ENCODE assay signal across 15 cellular contexts in the genomic region with DNA sequence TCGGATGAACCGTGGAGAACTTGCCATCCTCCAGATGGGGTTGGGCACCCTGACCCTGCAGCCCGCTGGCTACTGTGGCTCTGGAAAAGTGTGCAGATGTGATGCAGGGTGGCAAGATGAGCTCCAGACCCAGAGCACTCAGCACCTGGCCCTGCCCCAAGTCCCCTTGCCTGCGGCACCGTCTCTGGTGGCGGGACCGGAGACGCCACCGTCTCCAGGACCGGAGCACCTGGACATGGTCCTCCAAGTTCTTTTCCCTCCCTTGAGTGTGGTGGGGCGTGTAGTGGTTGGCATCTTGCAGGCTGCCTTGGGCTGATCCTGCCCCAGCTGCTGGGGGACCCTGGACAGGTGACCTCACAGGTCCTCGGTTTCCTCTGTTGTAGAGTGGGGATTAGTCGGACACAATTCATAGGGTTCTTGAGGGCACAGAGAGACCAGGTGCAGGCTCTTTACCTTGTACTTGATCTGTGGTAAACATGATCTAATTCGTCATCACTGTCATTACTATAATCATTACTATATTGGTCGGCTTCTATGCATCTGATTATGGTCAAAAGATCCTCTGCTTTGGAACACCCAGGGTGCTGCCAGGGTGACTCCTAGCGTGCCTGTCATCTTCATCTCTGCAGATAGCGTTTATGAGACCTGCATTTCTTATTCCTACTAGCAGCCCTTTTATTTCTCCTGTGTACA.
"Had no signal": no experiment of that assay in that cellular context is flagged by ENCODE, and none has a peak within 500 bp of the region (broad histone marks: within the 10 kb centered on the region; RNA-seq: fewer than 3 reads in every experiment).

No MANE protein-coding gene starts in this region.

- H3K36me3 Mint-ChIP-seq: memory B cell, natural killer cell had no signal

- H3K4me2 ChIP-seq: hepatocyte had no signal

- H3K9me3 Mint-ChIP-seq: activated naive CD4-positive, alpha-beta T cell treated with anti-CD3 and anti-CD28 coated beads for 36 hours had no signal

- H3K4me1 ChIP-seq: left lung, right lobe of liver, thyroid gland had no signal

- H2AFZ ChIP-seq: hepatocyte had no signal

- H3K9me3 ChIP-seq: left lung, right lobe of liver, spleen, thyroid gland had no signal

- H3K4me3 Mint-ChIP-seq: activated naive CD4-positive, alpha-beta T cell treated with anti-CD3 and anti-CD28 coated beads for 36 hours; memory B cell; natural killer cell had no signal

- H3K27me3 ChIP-seq: hepatocyte, right lobe of liver, thyroid gland had no signal

- H3K27me3 Mint-ChIP-seq: progenitor cell of endocrine pancreas had no signal

- H3K4me1 Mint-ChIP-seq: memory B cell had no signal

- ATAC-seq: left lung had no signal

- H3K36me3 ChIP-seq: right lobe of liver, thyroid gland had no signal

- H3K4me3 ChIP-seq: dorsolateral prefrontal cortex, hepatocyte, left lung, right lobe of liver, spleen, thyroid gland had no signal

- H3K27ac ChIP-seq: dorsolateral prefrontal cortex, hepatocyte, left lung, right lobe of liver, spleen, thyroid gland had no signal

- H3K27ac Mint-ChIP-seq: activated naive CD4-positive, alpha-beta T cell treated with anti-CD3 and anti-CD28 coated beads for 36 hours; activated T-helper 2 cell treated with anti-CD3 and anti-CD28 coated beads, Interferon-gamma antibody, Interleukin-2, Interleukin-4, amounts not matched to agents 10 μg/mL and 5 μg/mL and 100 μg/mL, durations not matched to agents 14 hours and 24 hours and 36 hours; memory B cell; natural killer cell; progenitor cell of endocrine pancreas had no signal

- DNase-seq: activated naive CD4-positive, alpha-beta T cell treated with anti-CD3 and anti-CD28 coated beads for 36 hours; dorsolateral prefrontal cortex; erythroblast; islet precursor cell; natural killer cell; nucleus accumbens; right lobe of liver; spleen; SW 1271; thyroid gland had no signal
